ENCODE assay signal across 8 cellular contexts in the genomic region with DNA sequence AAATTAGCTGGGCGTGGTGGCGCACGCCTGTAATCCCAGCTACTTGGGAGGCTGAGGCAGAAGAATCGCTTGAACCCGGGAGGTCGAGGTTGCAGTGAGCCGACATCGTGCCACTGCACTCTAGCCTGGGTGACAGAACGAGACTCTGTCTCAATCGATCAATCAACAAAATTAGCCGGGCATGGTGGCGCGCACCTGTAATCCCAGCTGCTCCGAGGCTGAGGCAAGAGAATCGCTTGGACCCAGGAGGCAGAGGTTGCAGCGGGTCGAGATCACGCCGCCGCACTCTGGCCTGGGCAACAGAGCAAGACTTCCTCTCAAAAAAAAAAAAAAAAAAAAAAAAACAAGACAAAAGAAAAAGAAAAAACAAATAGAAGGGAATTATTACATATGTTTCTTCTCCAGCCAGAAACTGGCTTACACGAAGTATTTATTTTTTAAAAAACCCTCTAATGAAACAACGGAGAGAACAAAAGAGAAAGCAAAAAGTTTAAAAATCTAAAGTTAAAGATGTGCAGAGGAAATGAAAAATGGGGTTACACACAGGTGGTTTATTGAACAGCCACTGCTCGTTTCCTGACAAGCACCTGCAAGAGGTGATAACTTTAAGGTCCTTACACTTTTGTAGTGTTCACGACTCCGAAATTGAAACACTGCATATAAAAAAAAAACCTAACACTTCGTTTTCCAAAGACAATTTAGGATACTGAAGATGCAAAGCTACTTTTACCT. TPM values are rescaled to one million over a fixed set of nuclear protein-coding genes. Genes with fewer than 3 reads are reported as not detected.
A peak's percentile ranks its signal among the peaks of the same experiment; 100 is the strongest.
DNase-seq lines count a peak whose midpoint lies in the region; ATAC-seq lines count a peak whose summit lies in the region.

No MANE protein-coding gene starts in this region.

- ATAC-seq in stimulated activated naive B cell treated with anti-CD40 and anti-IgM and Interleukin-4, amounts not matched to agents 10 μg/mL and 1 μg/mL and 100 μg/mL, for 72 hours (replicated peaks) = no peak
- no peak for ATAC-seq in GM19463 (IDR thresholded peaks at IDR 0.05; ENCODE audit: unreplicated experiment)

- H3K9me3 Mint-ChIP-seq in stimulated activated naive B cell treated with anti-CD40 and anti-IgM and Interleukin-4, amounts not matched to agents 10 μg/mL and 1 μg/mL and 100 μg/mL, for 72 hours = no peaks in the 10 kb centered on the region

- no peaks in the 10 kb centered on the region for H3K27me3 ChIP-seq in iPS DF 6.9 (ENCODE audit: control insufficient read depth, insufficient read depth, low read length)

- H3K9me3 ChIP-seq in iPS DF 6.9 (ENCODE audit: control insufficient read depth, insufficient read depth, low read length) = no peaks in the 10 kb centered on the region

- peaks cover 3% of the 10 kb centered on the region; the same call in 1 of the 2 replicates for H3K36me3 ChIP-seq in iPS DF 6.9 (ENCODE audit: control insufficient read depth, insufficient read depth, low read length)

- peak overlapping the region; percentile 98 for H3K27ac Mint-ChIP-seq in stimulated activated naive B cell treated with anti-CD40 and anti-IgM and Interleukin-4, amounts not matched to agents 10 μg/mL and 1 μg/mL and 100 μg/mL, for 72 hours

- H3K4me3 Mint-ChIP-seq in stimulated activated naive B cell treated with anti-CD40 and anti-IgM and Interleukin-4, amounts not matched to agents 10 μg/mL and 1 μg/mL and 100 μg/mL, for 72 hours = peak overlapping the region; percentile 94 to 95

- no peak overlapping the region for H3K27ac ChIP-seq in iPS DF 6.9 (ENCODE audit: low read length)

- no CpG with 5 or more reads among the region's 26 CpGs for WGBS in iPS DF 6.9 (ENCODE audit: insufficient coverage, insufficient read length)

- H3K36me3 Mint-ChIP-seq in stimulated activated naive B cell treated with anti-CD40 and anti-IgM and Interleukin-4, amounts not matched to agents 10 μg/mL and 1 μg/mL and 100 μg/mL, for 72 hours = peaks cover 14 to 24% of the 10 kb centered on the region in 2 donors

- no peaks in the 10 kb centered on the region for H3K27me3 Mint-ChIP-seq in stimulated activated naive B cell treated with anti-CD40 and anti-IgM and Interleukin-4, amounts not matched to agents 10 μg/mL and 1 μg/mL and 100 μg/mL, for 72 hours

- peak overlapping the region; percentile 81; the same call in 1 of the 2 replicates for H3K4me3 ChIP-seq in iPS DF 6.9 (ENCODE audit: low read length)

- peaks cover 14 to 48% of the 10 kb centered on the region in 2 donors for H3K4me1 Mint-ChIP-seq in stimulated activated naive B cell treated with anti-CD40 and anti-IgM and Interleukin-4, amounts not matched to agents 10 μg/mL and 1 μg/mL and 100 μg/mL, for 72 hours

- peak; percentile 21 for DNase-seq in activated CD4-positive, alpha-beta T cell treated with anti-CD3 and anti-CD28 coated beads for 48 hours
- DNase-seq in activated CD4-positive, alpha-beta T cell treated with anti-CD3 and anti-CD28 coated beads for 1 hour = no peak
- DNase-seq in activated T-cell treated with anti-CD3 and anti-CD28 coated beads, Interleukin-2, amount 50 U/mL, for 48 hours = peak; percentile 40 to 42
- DNase-seq in iPS DF 6.9 (ENCODE audit: low read depth, low spot score) = no peak
- DNase-seq in stimulated activated naive B cell treated with anti-CD40 and anti-IgM and Interleukin-4, amounts not matched to agents 10 μg/mL and 1 μg/mL and 100 μg/mL, for 72 hours = peak; percentile 18
- DNase-seq in globus pallidus (ENCODE audit: low spot score) = no peak
- DNase-seq in cerebellum (ENCODE audit: low spot score) = no peak

- H3K4me1 ChIP-seq in iPS DF 6.9 (ENCODE audit: control insufficient read depth, insufficient read depth, low read length) = no peaks in the 10 kb centered on the region

RNA-seq across cellular contexts. Expression of a gene that starts 1.4 kb away (rescaled TPM):
- total RNA-seq in cerebellum = 48.5 TPM

RNA-seq across cellular contexts. Expression of a gene that starts 35.4 kb away (rescaled TPM):
- total RNA-seq in cerebellum = 41.9 TPM

Comparison
In these comparisons a context has a peak if more than half of its experiments do, and no peak if none do; other contexts are left out.
1. DNase-seq: peak in activated CD4-positive, alpha-beta T cell treated with anti-CD3 and anti-CD28 coated beads for 48 hours (single experiment), activated T-cell treated with anti-CD3 and anti-CD28 coated beads, Interleukin-2, amount 50 U/mL, for 48 hours (2 of 2) and stimulated activated naive B cell treated with anti-CD40 and anti-IgM and Interleukin-4, amounts not matched to agents 10 μg/mL and 1 μg/mL and 100 μg/mL, for 72 hours (single experiment); none in activated CD4-positive, alpha-beta T cell treated with anti-CD3 and anti-CD28 coated beads for 1 hour (single experiment), iPS DF 6.9 (single experiment), globus pallidus (single experiment) and cerebellum (single experiment).